ENCODE assay signal across 14 cellular contexts in the genomic region with DNA sequence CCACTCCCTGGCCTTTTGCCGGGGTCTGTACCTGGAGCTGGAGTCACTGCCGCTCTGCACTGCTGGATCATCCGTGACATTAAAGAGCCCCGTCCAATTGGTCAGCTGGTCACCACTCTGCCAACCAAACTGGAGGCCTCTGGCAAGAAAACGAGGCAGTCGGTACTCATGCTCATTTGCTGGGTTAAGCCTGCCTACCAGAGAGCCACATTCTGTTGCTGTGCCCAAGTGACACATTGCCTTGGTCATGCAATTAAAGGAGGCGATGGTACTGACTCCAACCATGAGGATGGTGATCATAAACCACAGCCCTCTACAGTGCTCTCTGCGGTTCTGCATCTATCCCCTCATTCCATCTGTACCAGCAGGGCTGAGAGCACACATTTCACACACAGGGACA. TPM values are rescaled to one million over a fixed set of nuclear protein-coding genes. Genes with fewer than 3 reads are reported as not detected.
DNase-seq lines count a peak whose midpoint lies in the region; ATAC-seq and TF ChIP-seq lines count a peak whose summit lies in the region.
"Had no signal": no experiment of that assay in that cellular context is flagged by ENCODE, and none has a peak within 500 bp of the region (broad histone marks: within the 10 kb centered on the region; RNA-seq: fewer than 3 reads in every experiment).

No MANE protein-coding gene starts in this region.

- no peak overlapping the region for H2AK5ac ChIP-seq in mesenchymal stem cell (ENCODE audit: low read length, severe bottlenecking)

- H3K4me3 ChIP-seq in mesenchymal stem cell (ENCODE audit: insufficient read depth in 1 of 2, low read depth in 1 of 2, low read length in 2 of 2) (no peak overlapping the region), upper lobe of right lung (no peak overlapping the region)
- H3K4me3 ChIP-seq: HAP-1 had no signal

- no peak for TF ChIP-seq CTCF in upper lobe of right lung (IDR thresholded peaks at IDR 0.05)

- peaks cover 2% of the 10 kb centered on the region for H3K27me3 Mint-ChIP-seq in activated CD4-positive, alpha-beta T cell treated with anti-CD3 and anti-CD28 coated beads, Interleukin-2, amount 10 ng/mL, durations not matched to agents 24 days and 14 days
- peaks cover 4% of the 10 kb centered on the region for H3K27me3 Mint-ChIP-seq in activated T-helper 1 cell treated with anti-CD3 and anti-CD28 coated beads, Interleukin-12 subunit alpha, Interleukin-12 subunit beta, Interleukin-2, Interleukin-4 antibody, amounts not matched to agents 30 ng/mL and 10 ng/mL and 1 ng/mL, durations not matched to agents 14 hours and 24 hours and 36 hours (ENCODE audit: insufficient read depth)

- H3K9me3 Mint-ChIP-seq in activated CD4-positive, alpha-beta T cell treated with anti-CD3 and anti-CD28 coated beads, Interleukin-2, amount 10 ng/mL, durations not matched to agents 24 days and 14 days: no peaks in the 10 kb centered on the region
- no peaks in the 10 kb centered on the region for H3K9me3 Mint-ChIP-seq in activated T-helper 1 cell treated with anti-CD3 and anti-CD28 coated beads, Interleukin-12 subunit alpha, Interleukin-12 subunit beta, Interleukin-2, Interleukin-4 antibody, amounts not matched to agents 30 ng/mL and 10 ng/mL and 1 ng/mL, durations not matched to agents 14 hours and 24 hours and 36 hours
- H3K9me3 Mint-ChIP-seq: CD4-positive, alpha-beta memory T cell had no signal

- H3K18ac ChIP-seq in mesenchymal stem cell (ENCODE audit: low read depth in 1 of 2, low read length in 2 of 2): no peak overlapping the region

- H3K4me3 Mint-ChIP-seq in activated CD4-positive, alpha-beta T cell treated with anti-CD3 and anti-CD28 coated beads, Interleukin-2, amount 10 ng/mL, durations not matched to agents 24 days and 14 days: no peak overlapping the region
- H3K4me3 Mint-ChIP-seq in activated T-helper 1 cell treated with anti-CD3 and anti-CD28 coated beads, Interleukin-12 subunit alpha, Interleukin-12 subunit beta, Interleukin-2, Interleukin-4 antibody, amounts not matched to agents 30 ng/mL and 10 ng/mL and 1 ng/mL, durations not matched to agents 14 hours and 24 hours and 36 hours: no peak overlapping the region
- H3K4me3 Mint-ChIP-seq: CD4-positive, alpha-beta memory T cell had no signal

- H2BK15ac ChIP-seq in mesenchymal stem cell (ENCODE audit: low read depth, poor library complexity, severe bottlenecking): no peak overlapping the region

- H3K36me3 Mint-ChIP-seq in activated CD4-positive, alpha-beta T cell treated with anti-CD3 and anti-CD28 coated beads, Interleukin-2, amount 10 ng/mL, durations not matched to agents 24 days and 14 days (ENCODE audit: low read depth): no peaks in the 10 kb centered on the region
- H3K36me3 Mint-ChIP-seq in activated T-helper 1 cell treated with anti-CD3 and anti-CD28 coated beads, Interleukin-12 subunit alpha, Interleukin-12 subunit beta, Interleukin-2, Interleukin-4 antibody, amounts not matched to agents 30 ng/mL and 10 ng/mL and 1 ng/mL, durations not matched to agents 14 hours and 24 hours and 36 hours (ENCODE audit: low read depth): no peaks in the 10 kb centered on the region
- H3K36me3 Mint-ChIP-seq: CD4-positive, alpha-beta memory T cell had no signal

- H3K79me1 ChIP-seq in mesenchymal stem cell (replicated peaks; ENCODE audit: low read length, poor library complexity, severe bottlenecking): no peaks in the 10 kb centered on the region

- H3K14ac ChIP-seq in mesenchymal stem cell (ENCODE audit: low read length in 2 of 2): peak overlapping the region in 1 of 2 experiments; percentile 42

- DNase-seq in G401 (ENCODE audit: low spot score) (peak; percentile 87), cerebellum (ENCODE audit: low spot score) (peak; percentile 67), mesenchymal stem cell (no peak), upper lobe of right lung (no peak), midbrain (lab: John Stamatoyannopoulos, UW) (no peak)
- DNase-seq in activated CD4-positive, alpha-beta T cell treated with anti-CD3 and anti-CD28 coated beads, Interleukin-2, amount 10 ng/mL, durations not matched to agents 24 days and 14 days: no peak
- no peak for DNase-seq in activated T-helper 1 cell treated with anti-CD3 and anti-CD28 coated beads, Interleukin-12 subunit alpha, Interleukin-12 subunit beta, Interleukin-2, Interleukin-4 antibody, amounts not matched to agents 30 ng/mL and 10 ng/mL and 1 ng/mL, durations not matched to agents 14 hours and 24 hours and 36 hours (ENCODE audit: low spot score)
- DNase-seq: BE2C; CD4-positive, alpha-beta memory T cell; DMS79 had no signal

- peak overlapping the region; percentile 37 for H2AFZ ChIP-seq in mesenchymal stem cell (ENCODE audit: low read depth, low read length)

- H3K4me1 Mint-ChIP-seq in activated CD4-positive, alpha-beta T cell treated with anti-CD3 and anti-CD28 coated beads, Interleukin-2, amount 10 ng/mL, durations not matched to agents 24 days and 14 days: no peaks in the 10 kb centered on the region
- H3K4me1 Mint-ChIP-seq in activated T-helper 1 cell treated with anti-CD3 and anti-CD28 coated beads, Interleukin-12 subunit alpha, Interleukin-12 subunit beta, Interleukin-2, Interleukin-4 antibody, amounts not matched to agents 30 ng/mL and 10 ng/mL and 1 ng/mL, durations not matched to agents 14 hours and 24 hours and 36 hours (ENCODE audit: low read depth): no peaks in the 10 kb centered on the region
- H3K4me1 Mint-ChIP-seq: CD4-positive, alpha-beta memory T cell had no signal

- H3K4ac ChIP-seq in mesenchymal stem cell (ENCODE audit: low read depth in 1 of 2, low read length in 2 of 2): no peak overlapping the region

- no peak overlapping the region for H4K8ac ChIP-seq in mesenchymal stem cell (ENCODE audit: low read length)

- WGBS in mesenchymal stem cell: 94% methylated on average over 8 of the region's 8 CpGs

- H3K27me3 ChIP-seq in mesenchymal stem cell (ENCODE audit: control insufficient read depth in 1 of 2, insufficient read depth in 1 of 2, low read length in 2 of 2): peaks cover 0 to 4% of the 10 kb centered on the region in 2 experiments
- no peaks in the 10 kb centered on the region for H3K27me3 ChIP-seq in upper lobe of right lung
- H3K27me3 ChIP-seq: BE2C had no signal

- H3K36me3 ChIP-seq in mesenchymal stem cell (ENCODE audit: control insufficient read depth in 1 of 2, insufficient read depth in 2 of 2, low read depth in 1 of 2, low read length in 2 of 2): no peaks in the 10 kb centered on the region
- H3K36me3 ChIP-seq in upper lobe of right lung: no peaks in the 10 kb centered on the region
- H3K36me3 ChIP-seq: BE2C, HAP-1 had no signal

- H3K27ac Mint-ChIP-seq in activated CD4-positive, alpha-beta T cell treated with anti-CD3 and anti-CD28 coated beads, Interleukin-2, amount 10 ng/mL, durations not matched to agents 24 days and 14 days: no peak overlapping the region
- H3K27ac Mint-ChIP-seq in activated T-helper 1 cell treated with anti-CD3 and anti-CD28 coated beads, Interleukin-12 subunit alpha, Interleukin-12 subunit beta, Interleukin-2, Interleukin-4 antibody, amounts not matched to agents 30 ng/mL and 10 ng/mL and 1 ng/mL, durations not matched to agents 14 hours and 24 hours and 36 hours: no peak overlapping the region
- H3K27ac Mint-ChIP-seq: CD4-positive, alpha-beta memory T cell had no signal

- no peak overlapping the region for H3K4me2 ChIP-seq in mesenchymal stem cell (ENCODE audit: low read length, poor library complexity, severe bottlenecking)

- intact Hi-C loops in upper lobe of right lung (cut with DNase I): no loop called here
- intact Hi-C loops in activated CD4-positive, alpha-beta T cell treated with anti-CD3 and anti-CD28 coated beads, Interleukin-2, amount 10 ng/mL, durations not matched to agents 24 days and 14 days (cut with micrococcal nuclease): no loop called here
- intact Hi-C loops in activated T-helper 1 cell treated with anti-CD3 and anti-CD28 coated beads, Interleukin-12 subunit alpha, Interleukin-12 subunit beta, Interleukin-2, Interleukin-4 antibody, amounts not matched to agents 30 ng/mL and 10 ng/mL and 1 ng/mL, durations not matched to agents 14 hours and 24 hours and 36 hours (cut with micrococcal nuclease): no loop called here

- peak overlapping the region in 1 of 2 experiments; percentile 89 for H2BK12ac ChIP-seq in mesenchymal stem cell (ENCODE audit: low read length in 2 of 2)

- H3K4me1 ChIP-seq in mesenchymal stem cell (ENCODE audit: control insufficient read depth, insufficient read depth, low read depth, low read length) (peaks cover 1% of the 10 kb centered on the region), upper lobe of right lung (peaks cover 9% of the 10 kb centered on the region)
- H3K4me1 ChIP-seq: BE2C, HAP-1 had no signal

- H2BK120ac ChIP-seq in mesenchymal stem cell (ENCODE audit: low read depth, low read length): no peak overlapping the region

- no peak overlapping the region for H3K9ac ChIP-seq in mesenchymal stem cell (ENCODE audit: low read length)

- ATAC-seq in upper lobe of right lung: peak; percentile 26
- ATAC-seq: HepG2 had no signal

- H4K91ac ChIP-seq in mesenchymal stem cell (ENCODE audit: low read length): no peak overlapping the region

- no peak overlapping the region for H3K27ac ChIP-seq in mesenchymal stem cell (ENCODE audit: low read length, poor library complexity, severe bottlenecking)
- no peak overlapping the region for H3K27ac ChIP-seq in upper lobe of right lung
- H3K27ac ChIP-seq: C4-2B had no signal

- no peak overlapping the region for H3K23ac ChIP-seq in mesenchymal stem cell (ENCODE audit: low read length in 2 of 2)

- in situ Hi-C loops in G401 (cut with HindIII; ENCODE audit: low sequenced_read_pairs): no loop called here

- H2BK5ac ChIP-seq in mesenchymal stem cell (ENCODE audit: low read depth, low read length, poor library complexity, severe bottlenecking): no peak overlapping the region

- H3K9me3 ChIP-seq in mesenchymal stem cell (ENCODE audit: control insufficient read depth, low read length) (no peaks in the 10 kb centered on the region), upper lobe of right lung (no peaks in the 10 kb centered on the region)
- H3K9me3 ChIP-seq: BE2C, HAP-1 had no signal

RNA-seq across cellular contexts. Expression of gene ST8SIA5, which starts 35.5 kb away (rescaled TPM):
- total RNA-seq in G401 (2014; rRNA removed; shearing (Covaris generic)): not detected in 2 replicates
- 9.4 TPM for total RNA-seq in cerebellum
- 0.62 TPM for polyA plus RNA-seq in mesenchymal stem cell (2013, experiment 1 of 2)
- 0.66 TPM for polyA plus RNA-seq in mesenchymal stem cell (2013, experiment 2 of 2)
- total RNA-seq in upper lobe of right lung: not detected
- not detected in 2 replicates for total RNA-seq in activated CD4-positive, alpha-beta T cell treated with anti-CD3 and anti-CD28 coated beads, Interleukin-2, amount 10 ng/mL, durations not matched to agents 24 days and 14 days
- not detected in 2 replicates for total RNA-seq in activated T-helper 1 cell treated with anti-CD3 and anti-CD28 coated beads, Interleukin-12 subunit alpha, Interleukin-12 subunit beta, Interleukin-2, Interleukin-4 antibody, amounts not matched to agents 30 ng/mL and 10 ng/mL and 1 ng/mL, durations not matched to agents 14 hours and 24 hours and 36 hours
- total RNA-seq: A172; CD4-positive, alpha-beta memory T cell had no signal
- polyA plus RNA-seq: CD4-positive, alpha-beta memory T cell had no signal

Comparison
In these comparisons a context has a peak if more than half of its experiments do, and no peak if none do; other contexts are left out.
1. DNase-seq: peak in G401 (single experiment) and cerebellum (single experiment); none in mesenchymal stem cell (single experiment), upper lobe of right lung (single experiment), activated CD4-positive, alpha-beta T cell treated with anti-CD3 and anti-CD28 coated beads, Interleukin-2, amount 10 ng/mL, durations not matched to agents 24 days and 14 days (single experiment), activated T-helper 1 cell treated with anti-CD3 and anti-CD28 coated beads, Interleukin-12 subunit alpha, Interleukin-12 subunit beta, Interleukin-2, Interleukin-4 antibody, amounts not matched to agents 30 ng/mL and 10 ng/mL and 1 ng/mL, durations not matched to agents 14 hours and 24 hours and 36 hours (single experiment) and midbrain (single experiment).